18 cellular contexts compared by ENCODE assay signal in the genomic region with DNA sequence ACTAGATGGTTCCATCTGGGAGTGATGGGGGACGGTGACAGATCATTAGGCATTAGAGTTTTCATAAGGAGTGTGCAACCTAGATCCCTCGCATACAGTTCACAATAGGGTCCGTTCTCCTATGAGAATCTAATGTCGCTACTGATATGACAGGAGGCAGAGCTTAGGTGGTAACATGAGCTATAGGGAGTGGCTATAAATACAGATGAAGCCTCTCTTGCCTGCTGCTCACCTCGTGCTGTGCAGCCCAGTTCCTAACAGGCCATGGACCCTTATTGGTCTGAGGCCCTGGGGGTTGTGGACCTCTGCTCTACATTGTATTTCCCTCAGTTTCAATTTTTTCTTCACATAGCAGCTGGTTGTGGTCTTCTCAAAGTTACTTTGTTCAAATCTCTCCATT.
"Had no signal": no experiment of that assay in that cellular context is flagged by ENCODE, and none has a peak within 500 bp of the region (broad histone marks: within the 10 kb centered on the region; RNA-seq: fewer than 3 reads in every experiment).

No MANE protein-coding gene starts in this region.

- H3K27ac Mint-ChIP-seq: natural killer cell treated with Interleukin-12 subunit alpha and Interleukin-12 subunit beta and Interleukin-15 and Interleukin-18, amount 100 ng/mL, for 72 hours; neural progenitor cell had no signal

- H3K9me3 ChIP-seq: ovary had no signal

- H3K36me3 ChIP-seq: neural progenitor cell, ovary had no signal

- H3K4me3 Mint-ChIP-seq: natural killer cell treated with Interleukin-12 subunit alpha and Interleukin-12 subunit beta and Interleukin-15 and Interleukin-18, amount 100 ng/mL, for 72 hours; neural progenitor cell had no signal

- H3K27me3 ChIP-seq: dorsolateral prefrontal cortex, hepatocyte, neural progenitor cell, ovary had no signal

- H3K27me3 Mint-ChIP-seq: natural killer cell treated with Interleukin-12 subunit alpha and Interleukin-12 subunit beta and Interleukin-15 and Interleukin-18, amount 100 ng/mL, for 72 hours had no signal

- DNase-seq: effector CD8-positive, alpha-beta T cell; foreskin melanocyte; left colon; left ventricle myocardium superior; mesenchymal stem cell; midbrain; nucleus accumbens; ovary; right cardiac atrium; small intestine; stimulated activated CD4-positive, alpha-beta T cell treated with anti-CD3 and anti-CD28 coated beads, Interleukin-12 subunit alpha, Interleukin-12 subunit beta, amount 100 ng/mL, for 4 hours; stimulated activated naive CD4-positive, alpha-beta T cell treated with Interleukin-2 at 50 U/mL for 16 hours; trophoblast cell had no signal

- H3K4me1 Mint-ChIP-seq: neural progenitor cell had no signal

- H3K36me3 Mint-ChIP-seq: natural killer cell treated with Interleukin-12 subunit alpha and Interleukin-12 subunit beta and Interleukin-15 and Interleukin-18, amount 100 ng/mL, for 72 hours had no signal

- H3K4me3 ChIP-seq: dorsolateral prefrontal cortex, hepatocyte, lung, neural progenitor cell, ovary had no signal

- ATAC-seq: left colon; left ventricle myocardium superior; natural killer cell treated with Interleukin-12 subunit alpha and Interleukin-12 subunit beta and Interleukin-15 and Interleukin-18, amount 100 ng/mL, for 72 hours; right cardiac atrium had no signal

- H3K27ac ChIP-seq: dorsolateral prefrontal cortex, hepatocyte, neural progenitor cell, ovary had no signal
